Comparison of ENCODE assay signal across 8 cellular contexts in genomic region chr20:44326391-44327159, GRCh38. TPM values are rescaled to one million over a fixed set of nuclear protein-coding genes. Genes with fewer than 3 reads are reported as not detected.
A peak's percentile ranks its signal among the peaks of the same experiment; 100 is the strongest.
DNase-seq lines count a peak whose midpoint lies in the region; ATAC-seq and TF ChIP-seq lines count a peak whose summit lies in the region.

No MANE protein-coding gene starts in this region.

- peak; percentile 71 to 80 (median 74) for ATAC-seq in T-cell (replicated peaks in 1 of 4)
- ATAC-seq in omental fat pad (ENCODE audit: low FRiP score): peak; percentile 41
- ATAC-seq in GM19328 (IDR thresholded peaks at IDR 0.05; ENCODE audit: unreplicated experiment): no peak

- intact Hi-C loops in vagina (cut with DNase I): no loop called here

- H3K27me3 Mint-ChIP-seq in T-cell: peaks cover 0 to 10% of the 10 kb centered on the region in 2 donors
- peaks cover 16% of the 10 kb centered on the region for H3K27me3 Mint-ChIP-seq in type B pancreatic cell

- peak overlapping the region in 8 of 10 experiments; percentile 26 to 62 (median 44); a peak in 12 of 20 replicates for H3K4me3 ChIP-seq in BLaER1 treated with 17β-estradiol and CSF1 and Interleukin-3, amounts not matched to agents 10 nM and 100 nM
- peak overlapping the region; percentile 22 for H3K4me3 ChIP-seq in effector memory CD4-positive, alpha-beta T cell (ENCODE audit: insufficient read depth, low read depth, low read length, poor library complexity, severe bottlenecking)
- peak overlapping the region in 1 of 2 donors; percentile 10 for H3K4me3 ChIP-seq in vagina

- peak overlapping the region in 10 of 11 experiments; percentile 26 to 62 (median 46); a peak in 11 of 22 replicates for H3K9ac ChIP-seq in BLaER1 treated with 17β-estradiol and CSF1 and Interleukin-3, amounts not matched to agents 10 nM and 100 nM

- peak overlapping the region in 2 of 3 donors; percentile 52 to 68 for H3K4me3 Mint-ChIP-seq in T-cell
- no peak overlapping the region for H3K4me3 Mint-ChIP-seq in type B pancreatic cell

- H3K4me1 Mint-ChIP-seq in T-cell (peaks cover 0 to 2% (median 0%) of the 10 kb centered on the region in 3 donors), type B pancreatic cell (ENCODE audit: unreplicated experiment) (peaks cover 5% of the 10 kb centered on the region)

- DNase-seq in T-cell: peak in 12 of 34 experiments; percentile 2 to 29 (median 10)
- DNase-seq in effector memory CD4-positive, alpha-beta T cell: no peak
- DNase-seq in omental fat pad (ENCODE audit: low spot score): no peak
- no peak for DNase-seq in AG20443 (ENCODE audit: low spot score)
- no peak for DNase-seq in type B pancreatic cell (ENCODE audit: extremely low spot score, unreplicated experiment)
- DNase-seq in vagina (ENCODE audit: extremely low spot score in 2 of 2): no peak

- H3K36me3 Mint-ChIP-seq in T-cell: no peaks in the 10 kb centered on the region
- no peaks in the 10 kb centered on the region for H3K36me3 Mint-ChIP-seq in type B pancreatic cell

- TF ChIP-seq CTCF in omental fat pad (IDR thresholded peaks at IDR 0.05) (no peak), type B pancreatic cell (conservative IDR thresholded peaks at IDR 0.05) (no peak), vagina (IDR thresholded peaks at IDR 0.05) (no peak)

- TF ChIP-seq POLR2A in vagina (IDR thresholded peaks at IDR 0.05): no peak

- CTCF ChIA-PET in T-cell (lab: Charles Lee): interaction anchor here in 1 of 2 donors (1.5 kb wide), 1 partner anchor 15 kb away, joined by 4 read pairs; the partner anchor contains the start of gene FITM2

- POLR2A ChIA-PET in T-cell (lab: Charles Lee): interaction anchor here in 1 of 2 donors (0.6 kb wide), 1 partner anchor 10 kb away, joined by 3 read pairs; no protein-coding TSS in a partner anchor

- H3K27ac ChIP-seq in BLaER1 treated with 17β-estradiol and CSF1 and Interleukin-3, amounts not matched to agents 10 nM and 100 nM: peak overlapping the region in 4 of 11 experiments; percentile 15 to 56 (median 36); a peak in 5 of 22 replicates
- H3K27ac ChIP-seq in effector memory CD4-positive, alpha-beta T cell (ENCODE audit: insufficient read depth, low read length, poor library complexity, severe bottlenecking): no peak overlapping the region
- H3K27ac ChIP-seq in vagina: no peak overlapping the region

- peaks cover 0 to 12% (median 8%) of the 10 kb centered on the region in 10 experiments; a peak in 7 of 20 replicates for H3K4me1 ChIP-seq in BLaER1 treated with 17β-estradiol and CSF1 and Interleukin-3, amounts not matched to agents 10 nM and 100 nM
- H3K4me1 ChIP-seq in effector memory CD4-positive, alpha-beta T cell (ENCODE audit: control insufficient read depth, insufficient read depth, low read length, poor library complexity, severe bottlenecking): peaks cover 3% of the 10 kb centered on the region
- H3K4me1 ChIP-seq in vagina: peaks cover 7% of the 10 kb centered on the region

- H3K9me3 Mint-ChIP-seq in T-cell: no peaks in the 10 kb centered on the region
- H3K9me3 Mint-ChIP-seq in type B pancreatic cell: no peaks in the 10 kb centered on the region

- H3K27ac Mint-ChIP-seq in T-cell: no peak overlapping the region
- H3K27ac Mint-ChIP-seq in type B pancreatic cell: no peak overlapping the region

- peak overlapping the region; percentile 51 to 70 (median 64); a peak in 21 of 22 replicates for H3K4me2 ChIP-seq in BLaER1 treated with 17β-estradiol and CSF1 and Interleukin-3, amounts not matched to agents 10 nM and 100 nM

- H3K27me3 ChIP-seq in BLaER1 treated with 17β-estradiol and CSF1 and Interleukin-3, amounts not matched to agents 10 nM and 100 nM: no peaks in the 10 kb centered on the region
- H3K27me3 ChIP-seq in effector memory CD4-positive, alpha-beta T cell (replicated peaks; ENCODE audit: control insufficient read depth, insufficient read depth, low read length, poor library complexity, severe bottlenecking): peaks cover 6% of the 10 kb centered on the region
- no peaks in the 10 kb centered on the region for H3K27me3 ChIP-seq in vagina

- H3K9me3 ChIP-seq in BLaER1 treated with 17β-estradiol and CSF1 and Interleukin-3, amounts not matched to agents 10 nM and 100 nM (replicated peaks in 1 of 11): no peaks in the 10 kb centered on the region
- no peaks in the 10 kb centered on the region for H3K9me3 ChIP-seq in effector memory CD4-positive, alpha-beta T cell (ENCODE audit: control insufficient read depth, low read length)
- H3K9me3 ChIP-seq in vagina: no peaks in the 10 kb centered on the region

- no peaks in the 10 kb centered on the region for H3K36me3 ChIP-seq in BLaER1 treated with 17β-estradiol and CSF1 and Interleukin-3, amounts not matched to agents 10 nM and 100 nM
- no peaks in the 10 kb centered on the region for H3K36me3 ChIP-seq in effector memory CD4-positive, alpha-beta T cell (ENCODE audit: control insufficient read depth, insufficient read depth, low read length)
- H3K36me3 ChIP-seq in vagina: no peaks in the 10 kb centered on the region

- no peaks in the 10 kb centered on the region for H4K20me1 ChIP-seq in BLaER1 treated with 17β-estradiol and CSF1 and Interleukin-3, amounts not matched to agents 10 nM and 100 nM

RNA-seq across cellular contexts. Expression of gene R3HDML, which starts 10.3 kb away (rescaled TPM):
- total RNA-seq in T-cell (not detected), omental fat pad (not detected), type B pancreatic cell (ENCODE audit: low replicate concordance) (not detected in 2 replicates), vagina (not detected)

RNA-seq across cellular contexts. Expression of gene FITM2, which starts 15.6 kb away (rescaled TPM):
- total RNA-seq in T-cell: 1 to 10 TPM; 4.5 to 7.4 (median 6.2) TPM
- total RNA-seq in omental fat pad: 10 to 100 TPM; 13.0 to 21.4 (median 19.8) TPM
- 5.7 and 7.1 TPM in 2 replicates for total RNA-seq in type B pancreatic cell (ENCODE audit: low replicate concordance)
- 7.4 TPM for total RNA-seq in vagina

RNA-seq across cellular contexts. Expression of gene HNF4A, which starts 28.9 kb away (rescaled TPM):
- under 1 TPM in 3 of 5 donors, not detected in 2; 0.16 to 0.35 (median 0.32) TPM for total RNA-seq in T-cell
- not detected for total RNA-seq in omental fat pad
- total RNA-seq in type B pancreatic cell (ENCODE audit: low replicate concordance): 19.9 and 41.7 TPM in 2 replicates
- total RNA-seq in vagina: not detected

Comparison
In these comparisons a context has a peak if more than half of its experiments do, and no peak if none do; other contexts are left out.
1. RNA of gene HNF4A, which starts 28.9 kb away (total RNA-seq): 19.9 to 41.7 TPM in type B pancreatic cell; 0.16 to 0.35 TPM in T-cell, not detected in omental fat pad and not detected in vagina (single experiment); every median in the first group is over 10 times any median in the second.